Comparison of ENCODE assay signal across 13 cellular contexts in the genomic region with DNA sequence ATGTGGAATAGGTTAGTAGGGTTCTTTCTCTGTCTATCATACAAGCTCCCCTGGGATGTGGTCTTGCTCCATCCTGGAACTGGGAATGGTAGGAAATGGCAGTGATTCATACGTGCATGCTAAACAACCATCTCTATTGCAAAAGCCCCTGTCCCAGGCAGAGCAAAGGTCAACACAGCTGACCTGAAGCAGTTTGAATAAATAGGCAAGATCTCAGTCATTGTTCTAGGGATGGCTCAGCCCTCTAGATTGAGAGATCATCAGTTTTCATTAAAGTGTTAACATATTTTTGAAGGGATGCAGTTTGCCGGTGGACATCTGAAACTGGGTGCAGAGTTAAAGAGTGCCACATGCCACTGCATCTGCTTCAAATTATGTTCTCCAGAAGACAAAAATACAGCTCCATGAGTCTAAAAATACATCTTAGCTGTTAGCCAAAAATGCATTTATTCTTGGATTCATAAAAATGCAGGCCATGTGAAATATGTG.
DNase-seq lines count a peak whose midpoint lies in the region; ATAC-seq and TF ChIP-seq lines count a peak whose summit lies in the region.
"Had no signal": no experiment of that assay in that cellular context is flagged by ENCODE, and none has a peak within 500 bp of the region (broad histone marks: within the 10 kb centered on the region; RNA-seq: fewer than 3 reads in every experiment).

No MANE protein-coding gene starts in this region.

- peak; percentile 34 for ATAC-seq in mucosa of descending colon
- ATAC-seq: activated T-cell treated with anti-CD3 and anti-CD28 coated beads, Interleukin-2, amount 50 U/mL, for 4 hours had no signal

- H3K4me1 ChIP-seq in mucosa of descending colon (ENCODE audit: low read depth) (no peaks in the 10 kb centered on the region), Caco-2 (no peaks in the 10 kb centered on the region)
- H3K4me1 ChIP-seq: neural progenitor cell, testis had no signal

- DNase-seq in AG09309 (ENCODE audit: low read depth) (peak; percentile 99), NCI-H1694 treated with DMSO at 0.1 percent for 48 hours (lab: John Stamatoyannopoulos, UW) (peak; percentile 23), epithelial cell of proximal tubule (ENCODE audit: low read depth) (peak; percentile 50), mucosa of descending colon (no peak), Caco-2 (no peak), mucosa of gallbladder (ENCODE audit: low spot score) (no peak)
- no peak for DNase-seq in effector CD4-positive, alpha-beta T cell
- no peak for DNase-seq in activated naive CD4-positive, alpha-beta T cell treated with anti-CD3 and anti-CD28 coated beads, Interleukin-2, amount 50 U/mL, for 16 hours
- DNase-seq: activated T-cell treated with anti-CD3 and anti-CD28 coated beads, Interleukin-2, amount 50 U/mL, for 4 hours; NCI-H1105; testis had no signal

- no peak for TF ChIP-seq CTCF in AG09309 (IDR thresholded peaks at IDR 0.05; ENCODE audit: control insufficient read depth, insufficient read depth, low read depth, low read length, missing control alignments)
- no peak for TF ChIP-seq CTCF in epithelial cell of proximal tubule (conservative IDR thresholded peaks at IDR 0.05; ENCODE audit: low read depth, low read length)
- no peak for TF ChIP-seq CTCF in mucosa of descending colon (IDR thresholded peaks at IDR 0.05)
- TF ChIP-seq CTCF in Caco-2 (IDR thresholded peaks at IDR 0.05; ENCODE audit: insufficient read depth in 1 of 2, low read depth in 1 of 2, low read length in 1 of 2, severe bottlenecking in 1 of 2, unreplicated experiment in 1 of 2): no peak

- H3K9me3 Mint-ChIP-seq in Caco-2 (ENCODE audit: unreplicated experiment): no peaks in the 10 kb centered on the region
- H3K9me3 Mint-ChIP-seq: activated T-cell treated with anti-CD3 and anti-CD28 coated beads, Interleukin-2, amount 50 U/mL, for 4 hours; neural progenitor cell had no signal

- intact Hi-C loops in mucosa of descending colon (cut with DNase I, micrococcal nuclease): no loop called here
- intact Hi-C loops in Caco-2 (cut with micrococcal nuclease; ENCODE audit: unreplicated experiment): loop anchor here (10.0 kb wide), 1 partner anchor 84 kb away; no protein-coding TSS in a partner anchor

- H3K36me3 ChIP-seq in mucosa of descending colon (ENCODE audit: low read depth) (no peaks in the 10 kb centered on the region), Caco-2 (ENCODE audit: control insufficient read depth, insufficient read depth, low read length) (no peaks in the 10 kb centered on the region)
- H3K36me3 ChIP-seq: neural progenitor cell had no signal

- H3K9me3 ChIP-seq in mucosa of descending colon (no peaks in the 10 kb centered on the region), Caco-2 (no peaks in the 10 kb centered on the region)
- H3K9me3 ChIP-seq: testis had no signal

- H3K4me3 ChIP-seq in AG09309 (ENCODE audit: control insufficient read depth, low read depth, low read length) (no peak overlapping the region), epithelial cell of proximal tubule (ENCODE audit: low read depth, low read length) (no peak overlapping the region), mucosa of descending colon (no peak overlapping the region), Caco-2 (ENCODE audit: low read depth, low read length) (no peak overlapping the region)
- H3K4me3 ChIP-seq: neural progenitor cell, testis had no signal

- H3K36me3 Mint-ChIP-seq in Caco-2 (ENCODE audit: insufficient read depth, unreplicated experiment): no peaks in the 10 kb centered on the region
- H3K36me3 Mint-ChIP-seq: neural progenitor cell had no signal

- no peaks in the 10 kb centered on the region; the same call in 1 of the 2 replicates for H3K27me3 ChIP-seq in Caco-2 (replicated peaks; ENCODE audit: control insufficient read depth, insufficient read depth, low read length)
- H3K27me3 ChIP-seq: neural progenitor cell, testis had no signal

- POLR2A ChIA-PET in Caco-2 (lab: Charles Lee): no interaction called here

- CTCF ChIA-PET in Caco-2 (lab: Charles Lee): no interaction called here

- H3K4me3 Mint-ChIP-seq in Caco-2 (ENCODE audit: unreplicated experiment): no peak overlapping the region
- H3K4me3 Mint-ChIP-seq: activated T-cell treated with anti-CD3 and anti-CD28 coated beads, Interleukin-2, amount 50 U/mL, for 4 hours; neural progenitor cell; T-helper 2 cell treated with Interferon-gamma antibody and Interleukin-4, amounts not matched to agents 5 μg/mL and 100 μg/mL, for 36 hours had no signal

- no TSS peak for BruUV-seq in Caco-2 (replicated peaks; lab: Mats Ljungman, UMichigan)

- no peak overlapping the region for H3K27ac Mint-ChIP-seq in Caco-2 (ENCODE audit: unreplicated experiment)
- H3K27ac Mint-ChIP-seq: neural progenitor cell; T-helper 2 cell treated with Interferon-gamma antibody and Interleukin-4, amounts not matched to agents 5 μg/mL and 100 μg/mL, for 36 hours had no signal

- H3K27me3 Mint-ChIP-seq in Caco-2 (ENCODE audit: insufficient read depth, unreplicated experiment): no peaks in the 10 kb centered on the region

- H3K4me1 Mint-ChIP-seq in Caco-2 (ENCODE audit: low read depth, unreplicated experiment): no peaks in the 10 kb centered on the region

Comparison
In these comparisons a context has a peak if more than half of its experiments do, and no peak if none do; other contexts are left out.
1. DNase-seq: peak in AG09309 (single experiment), NCI-H1694 treated with DMSO at 0.1 percent for 48 hours (single experiment) and epithelial cell of proximal tubule (single experiment); none in mucosa of descending colon (0 of 3), effector CD4-positive, alpha-beta T cell (single experiment), Caco-2 (0 of 2), mucosa of gallbladder (single experiment) and activated naive CD4-positive, alpha-beta T cell treated with anti-CD3 and anti-CD28 coated beads, Interleukin-2, amount 50 U/mL, for 16 hours (single experiment).